11 cellular contexts compared by ENCODE assay signal in genomic region chr3:12916159-12916558, GRCh38.
DNase-seq lines count a peak whose midpoint lies in the region; ATAC-seq lines count a peak whose summit lies in the region.
"Had no signal": no experiment of that assay in that cellular context is flagged by ENCODE, and none has a peak within 500 bp of the region (broad histone marks: within the 10 kb centered on the region; RNA-seq: fewer than 3 reads in every experiment).

No MANE protein-coding gene starts in this region.

- no peak for DNase-seq in activated CD4-positive, CD25-positive, alpha-beta regulatory T cell treated with anti-CD3 and anti-CD28 coated beads, Interleukin-2, amount 50 U/mL, for 72 hours
- DNase-seq in KBM-7 (peak; percentile 80), activated gamma-delta T cell treated with Interleukin-2 at 50 U/mL for 16 hours (peak; percentile 70), DMS79 treated with DMSO at 0.1 percent for 48 hours (lab: John Stamatoyannopoulos, UW) (no peak), glomerular visceral epithelial cell (ENCODE audit: extremely low spot score) (no peak)
- peak; percentile 21 to 24 for DNase-seq in stimulated activated CD8-positive, alpha-beta memory T cell treated with anti-CD3 and anti-CD28 coated beads, Interleukin-7, amount 100 ng/mL, for 48 hours (ENCODE audit: extremely low read depth in 1 of 2, low read depth in 1 of 2)
- DNase-seq: activated CD4-positive, alpha-beta T cell treated with anti-CD3 and anti-CD28 coated beads, Interleukin-2, amount 50 U/mL, for 4 hours; left cardiac atrium; NCI-H82 had no signal

- peak; percentile 25 to 51 for ATAC-seq in activated CD4-positive, CD25-positive, alpha-beta regulatory T cell treated with anti-CD3 and anti-CD28 coated beads, Interleukin-2, amount 50 U/mL, for 24 hours
- ATAC-seq in HG03439 (IDR thresholded peaks at IDR 0.05; ENCODE audit: unreplicated experiment), result no peak

- in situ Hi-C loops in KBM-7 (cut with MboI; ENCODE audit: low pct_unique_long_range_greater_than_20kb, low sequenced_read_pairs), result no loop called here

Comparison
In these comparisons a context has a peak if more than half of its experiments do, and no peak if none do; other contexts are left out.
1. DNase-seq: peak in KBM-7 (single experiment), activated gamma-delta T cell treated with Interleukin-2 at 50 U/mL for 16 hours (single experiment) and stimulated activated CD8-positive, alpha-beta memory T cell treated with anti-CD3 and anti-CD28 coated beads, Interleukin-7, amount 100 ng/mL, for 48 hours (2 of 2); none in activated CD4-positive, CD25-positive, alpha-beta regulatory T cell treated with anti-CD3 and anti-CD28 coated beads, Interleukin-2, amount 50 U/mL, for 72 hours (single experiment), DMS79 treated with DMSO at 0.1 percent for 48 hours (single experiment) and glomerular visceral epithelial cell (single experiment).